ENCODE assay signal across 22 cellular contexts in genomic region chr6:127748290-127748689, GRCh38.
A peak's percentile ranks its signal among the peaks of the same experiment; 100 is the strongest.
DNase-seq lines count a peak whose midpoint lies in the region; ATAC-seq and TF ChIP-seq lines count a peak whose summit lies in the region.
"Had no signal": no experiment of that assay in that cellular context is flagged by ENCODE, and none has a peak within 500 bp of the region (broad histone marks: within the 10 kb centered on the region; RNA-seq: fewer than 3 reads in every experiment).

No MANE protein-coding gene starts in this region.

- H4K20me1 ChIP-seq in IMR-90 (ENCODE audit: insufficient read depth, low read length) = no peaks in the 10 kb centered on the region

- H3K4me1 Mint-ChIP-seq in activated naive CD4-positive, alpha-beta T cell treated with anti-CD3 and anti-CD28 coated beads for 36 hours (ENCODE audit: low read depth) = peaks cover 61% of the 10 kb centered on the region
- H3K4me1 Mint-ChIP-seq in activated naive CD8-positive, alpha-beta T cell treated with anti-CD3 and anti-CD28 coated beads, Interleukin-2, amount 10 ng/mL, durations not matched to agents 7 days and 5 days = peaks cover 35% of the 10 kb centered on the region
- H3K4me1 Mint-ChIP-seq in endodermal cell = no peaks in the 10 kb centered on the region

- no peaks in the 10 kb centered on the region for H3K9me3 ChIP-seq in IMR-90 (ENCODE audit: control insufficient read depth, insufficient read depth, low read length)
- no peaks in the 10 kb centered on the region for H3K9me3 ChIP-seq in A673 (ENCODE audit: low read depth, low read length, poor library complexity, severe bottlenecking)
- H3K9me3 ChIP-seq in endodermal cell (ENCODE audit: control insufficient read depth, low read length) = no peaks in the 10 kb centered on the region
- H3K9me3 ChIP-seq: Peyer's patch, upper lobe of right lung had no signal

- no peak for TF ChIP-seq POLR2A in IMR-90 (IDR thresholded peaks at IDR 0.05; ENCODE audit: low read depth, low read length)

- peak overlapping the region in 1 of 2 experiments; percentile 6; a peak in 2 of 4 replicates for H4K8ac ChIP-seq in IMR-90 (ENCODE audit: low read depth in 2 of 2, low read length in 2 of 2)

- H3K4me3 Mint-ChIP-seq in activated naive CD4-positive, alpha-beta T cell treated with anti-CD3 and anti-CD28 coated beads for 36 hours = peak overlapping the region; percentile 62
- H3K4me3 Mint-ChIP-seq in activated naive CD8-positive, alpha-beta T cell treated with anti-CD3 and anti-CD28 coated beads, Interleukin-2, amount 10 ng/mL, durations not matched to agents 7 days and 5 days = no peak overlapping the region
- no peak overlapping the region for H3K4me3 Mint-ChIP-seq in endodermal cell
- H3K4me3 Mint-ChIP-seq: activated T-helper 1 cell treated with anti-CD3 and anti-CD28 coated beads, Interleukin-12 subunit alpha, Interleukin-12 subunit beta, Interleukin-2, Interleukin-4 antibody, amounts not matched to agents 30 ng/mL and 10 ng/mL and 1 ng/mL, durations not matched to agents 14 hours and 24 hours and 36 hours had no signal

- no peaks in the 10 kb centered on the region for H3K9me1 ChIP-seq in IMR-90 (ENCODE audit: insufficient read depth, low read length)

- CTCF ChIA-PET in activated naive CD4-positive, alpha-beta T cell treated with anti-CD3 and anti-CD28 coated beads for 36 hours (lab: Charles Lee) = no interaction called here
- CTCF ChIA-PET in IMR-90 (lab: Yijun Ruan, JAX) (no interaction called here), A673 (lab: Charles Lee) (no interaction called here)

- no peak overlapping the region for H2AFZ ChIP-seq in IMR-90 (replicated peaks; ENCODE audit: low read length, poor library complexity)

- H3K4me2 ChIP-seq in IMR-90 (ENCODE audit: low read depth, low read length) = no peak overlapping the region

- WGBS in IMR-90 (ENCODE audit: extremely low coverage in 2 of 2, insufficient read length in 1 of 2), 2 experiments = no CpG with 5 or more reads among the region's 2 CpGs
- WGBS in endodermal cell (ENCODE audit: insufficient coverage in 1 of 2, insufficient read length in 1 of 2), 2 experiments = 81% methylated on average over 2 of the region's 2 CpGs; no CpG with 5 or more reads in 1 of the 2 experiments

- POLR2A ChIA-PET in IMR-90 (lab: Charles Lee; ENCODE audit: unreplicated experiment) = interaction anchor here (0.6 kb wide), 1 partner anchor 86 kb away, joined by 4 read pairs; no protein-coding TSS in a partner anchor
- POLR2A ChIA-PET in activated naive CD8-positive, alpha-beta T cell treated with anti-CD3 and anti-CD28 coated beads, Interleukin-2, amount 10 ng/mL, durations not matched to agents 7 days and 5 days (lab: Charles Lee) = no interaction called here
- POLR2A ChIA-PET in A673 (lab: Charles Lee; ENCODE audit: low non-redundant PET) = no interaction called here

- H3K27ac Mint-ChIP-seq in activated naive CD4-positive, alpha-beta T cell treated with anti-CD3 and anti-CD28 coated beads for 36 hours = peak overlapping the region; percentile 83
- peak overlapping the region; percentile 35 for H3K27ac Mint-ChIP-seq in activated naive CD8-positive, alpha-beta T cell treated with anti-CD3 and anti-CD28 coated beads, Interleukin-2, amount 10 ng/mL, durations not matched to agents 7 days and 5 days
- no peak overlapping the region for H3K27ac Mint-ChIP-seq in endodermal cell
- H3K27ac Mint-ChIP-seq: activated T-helper 1 cell treated with anti-CD3 and anti-CD28 coated beads, Interleukin-12 subunit alpha, Interleukin-12 subunit beta, Interleukin-2, Interleukin-4 antibody, amounts not matched to agents 30 ng/mL and 10 ng/mL and 1 ng/mL, durations not matched to agents 14 hours and 24 hours and 36 hours had no signal

- H3K4me3 ChIP-seq in IMR-90 (ENCODE audit: insufficient read depth, low read depth, low read length) = no peak overlapping the region
- H3K4me3 ChIP-seq in A673 (ENCODE audit: low read depth, low read length, poor library complexity, severe bottlenecking) = no peak overlapping the region
- no peak overlapping the region for H3K4me3 ChIP-seq in endodermal cell (ENCODE audit: low read length)
- H3K4me3 ChIP-seq: heart left ventricle, Peyer's patch, SK-N-MC, upper lobe of right lung had no signal

- 0 out of 2 replicates have a peak overlapping the region, but pooled peaks have one; percentile 5 for H3K14ac ChIP-seq in IMR-90 (replicated peaks; ENCODE audit: low read depth, low read length)

- intact Hi-C loops in activated naive CD4-positive, alpha-beta T cell treated with anti-CD3 and anti-CD28 coated beads for 36 hours (cut with micrococcal nuclease) = loop anchor here (1.0 kb wide), 2 partner anchors 30 to 36 kb away; no protein-coding TSS in a partner anchor
- intact Hi-C loops in IMR-90 (cut with micrococcal nuclease) = no loop called here
- intact Hi-C loops in A673 (cut with micrococcal nuclease; ENCODE audit: unreplicated experiment) = no loop called here
- intact Hi-C loops in posterior vena cava (cut with DNase I) = no loop called here

- H3K27ac ChIP-seq in IMR-90 (ENCODE audit: insufficient read depth, low read length) = no peak overlapping the region
- no peak overlapping the region for H3K27ac ChIP-seq in A673 (ENCODE audit: low read depth, low read length, poor library complexity, severe bottlenecking)
- H3K27ac ChIP-seq in endodermal cell (ENCODE audit: low read depth, low read length) = no peak overlapping the region
- H3K27ac ChIP-seq: heart left ventricle, Peyer's patch, SK-N-MC, upper lobe of right lung had no signal

- H3K9ac ChIP-seq in IMR-90 (ENCODE audit: low read depth, low read length) (no peak overlapping the region), endodermal cell (ENCODE audit: extremely low read depth, low read length, poor library complexity, severe bottlenecking) (no peak overlapping the region)

- peak overlapping the region; percentile 35; the same call in 1 of the 2 replicates for H4K5ac ChIP-seq in IMR-90 (ENCODE audit: low read depth, low read length)

- dilution Hi-C loops in IMR-90 (cut with HindIII; ENCODE audit: low sequenced_read_pairs, unreplicated experiment) = no loop called here

- in situ Hi-C loops in IMR-90 (cut with MboI; ENCODE audit: low sequenced_read_pairs) = no loop called here

- no peak overlapping the region for H3K23ac ChIP-seq in IMR-90 (ENCODE audit: low read depth, low read length)

- H3K79me1 ChIP-seq in IMR-90 (ENCODE audit: low read depth in 1 of 2, low read length in 2 of 2) = no peaks in the 10 kb centered on the region

- H2BK15ac ChIP-seq in IMR-90 (ENCODE audit: low read depth, low read length) = peak overlapping the region; percentile 62; the same call in 1 of the 3 replicates

- H3K4ac ChIP-seq in IMR-90 (ENCODE audit: low read depth, low read length) = peak overlapping the region; percentile 6; the same call in 1 of the 2 replicates

- H4K91ac ChIP-seq in IMR-90 (ENCODE audit: insufficient read depth, low read depth, low read length) = peak overlapping the region; percentile 23; the same call in 1 of the 2 replicates

- H2BK20ac ChIP-seq in IMR-90 (ENCODE audit: low read depth, low read length) = peak overlapping the region; percentile 41; the same call in 1 of the 2 replicates

- no peaks in the 10 kb centered on the region for H3K36me3 Mint-ChIP-seq in activated naive CD4-positive, alpha-beta T cell treated with anti-CD3 and anti-CD28 coated beads for 36 hours (ENCODE audit: low read depth)
- H3K36me3 Mint-ChIP-seq in activated naive CD8-positive, alpha-beta T cell treated with anti-CD3 and anti-CD28 coated beads, Interleukin-2, amount 10 ng/mL, durations not matched to agents 7 days and 5 days = peaks cover 32% of the 10 kb centered on the region
- no peaks in the 10 kb centered on the region for H3K36me3 Mint-ChIP-seq in endodermal cell (ENCODE audit: low read depth)

- TF ChIP-seq CTCF in IMR-90 (conservative IDR thresholded peaks at IDR 0.05; ENCODE audit: low read depth, low read length) = no peak
- TF ChIP-seq CTCF in A673 (conservative IDR thresholded peaks at IDR 0.05; ENCODE audit: low read depth, low read length) = no peak
- no peak for TF ChIP-seq CTCF in omental fat pad (IDR thresholded peaks at IDR 0.05)
- no peak for TF ChIP-seq CTCF in endodermal cell (conservative IDR thresholded peaks at IDR 0.05)

- H2BK5ac ChIP-seq in IMR-90 (ENCODE audit: low read depth, low read length, poor library complexity, severe bottlenecking) = no peak overlapping the region

- ATAC-seq in IMR-90 (ENCODE audit: low read depth) = no peak
- peak; percentile 47 for ATAC-seq in activated naive CD8-positive, alpha-beta T cell treated with anti-CD3 and anti-CD28 coated beads, Interleukin-2, amount 10 ng/mL, durations not matched to agents 7 days and 5 days (ENCODE audit: low read depth)
- no peak for ATAC-seq in omental fat pad (ENCODE audit: low FRiP score)
- ATAC-seq: HCT116, heart left ventricle, sciatic nerve, upper lobe of right lung had no signal

- H3K9me3 Mint-ChIP-seq in activated naive CD4-positive, alpha-beta T cell treated with anti-CD3 and anti-CD28 coated beads for 36 hours = no peaks in the 10 kb centered on the region
- no peaks in the 10 kb centered on the region for H3K9me3 Mint-ChIP-seq in activated naive CD8-positive, alpha-beta T cell treated with anti-CD3 and anti-CD28 coated beads, Interleukin-2, amount 10 ng/mL, durations not matched to agents 7 days and 5 days
- no peaks in the 10 kb centered on the region for H3K9me3 Mint-ChIP-seq in endodermal cell
- H3K9me3 Mint-ChIP-seq: activated T-helper 1 cell treated with anti-CD3 and anti-CD28 coated beads, Interleukin-12 subunit alpha, Interleukin-12 subunit beta, Interleukin-2, Interleukin-4 antibody, amounts not matched to agents 30 ng/mL and 10 ng/mL and 1 ng/mL, durations not matched to agents 14 hours and 24 hours and 36 hours had no signal

- TF ChIP-seq RAD21 in IMR-90 (IDR thresholded peaks at IDR 0.05; ENCODE audit: low read length) = no peak

- no peaks in the 10 kb centered on the region for H3K4me1 ChIP-seq in IMR-90 (ENCODE audit: control insufficient read depth, insufficient read depth, low read length)
- H3K4me1 ChIP-seq in A673 (ENCODE audit: insufficient read depth, low read length, poor library complexity, severe bottlenecking) = no peaks in the 10 kb centered on the region
- no peaks in the 10 kb centered on the region for H3K4me1 ChIP-seq in endodermal cell (ENCODE audit: control insufficient read depth, insufficient read depth, low read length)
- H3K4me1 ChIP-seq: heart left ventricle, Peyer's patch, upper lobe of right lung had no signal

- no peak for DNase-seq in activated naive CD4-positive, alpha-beta T cell treated with anti-CD3 and anti-CD28 coated beads for 36 hours
- no peak for DNase-seq in activated naive CD4-positive, alpha-beta T cell treated with anti-CD3 and anti-CD28 coated beads, Interleukin-2, amount 50 U/mL, for 16 hours
- DNase-seq in IMR-90 (no peak), A673 (ENCODE audit: low spot score) (no peak), omental fat pad (ENCODE audit: low spot score) (no peak), posterior vena cava (ENCODE audit: low spot score) (no peak), endodermal cell (no peak)
- no peak for DNase-seq in activated naive CD8-positive, alpha-beta T cell treated with anti-CD3 and anti-CD28 coated beads, Interleukin-2, amount 10 ng/mL, durations not matched to agents 7 days and 5 days
- DNase-seq: COR-L47; effector memory CD4-positive, alpha-beta T cell; heart left ventricle; Kasumi-1; NCI-H1105; NCI-H2171; Peyer's patch; stimulated activated naive CD4-positive, alpha-beta T cell; T1000; upper lobe of right lung had no signal

- H3K36me3 ChIP-seq in IMR-90 (ENCODE audit: control insufficient read depth, insufficient read depth, low read length) = no peaks in the 10 kb centered on the region
- no peaks in the 10 kb centered on the region for H3K36me3 ChIP-seq in A673 (ENCODE audit: insufficient read depth, low read length, poor library complexity, severe bottlenecking)
- H3K36me3 ChIP-seq in endodermal cell (ENCODE audit: control insufficient read depth, insufficient read depth, low read length) = no peaks in the 10 kb centered on the region
- H3K36me3 ChIP-seq: heart left ventricle, Peyer's patch, upper lobe of right lung had no signal

- no peak overlapping the region for H3K56ac ChIP-seq in IMR-90 (ENCODE audit: extremely low read depth, insufficient read depth, low read length)

- no peaks in the 10 kb centered on the region for H3K27me3 ChIP-seq in IMR-90 (ENCODE audit: control insufficient read depth, insufficient read depth, low read length)
- H3K27me3 ChIP-seq in A673 (replicated peaks; ENCODE audit: insufficient read depth, low read depth, low read length, poor library complexity) = no peaks in the 10 kb centered on the region
- H3K27me3 ChIP-seq in endodermal cell (ENCODE audit: control insufficient read depth, insufficient read depth, low read length, poor library complexity, severe bottlenecking) = no peaks in the 10 kb centered on the region
- H3K27me3 ChIP-seq: heart left ventricle, Peyer's patch, upper lobe of right lung had no signal

- H2BK120ac ChIP-seq in IMR-90 (ENCODE audit: low read depth, low read length) = peak overlapping the region; percentile 58

- peak overlapping the region; percentile 82; the same call in 1 of the 2 replicates for H3K18ac ChIP-seq in IMR-90 (ENCODE audit: low read depth, low read length)

- H2AK5ac ChIP-seq in IMR-90 (ENCODE audit: low read depth, low read length) = no peak overlapping the region

- no peak overlapping the region for H2AK9ac ChIP-seq in IMR-90 (replicated peaks; ENCODE audit: low read depth, low read length, poor library complexity)

- no peaks in the 10 kb centered on the region for H3K27me3 Mint-ChIP-seq in activated naive CD4-positive, alpha-beta T cell treated with anti-CD3 and anti-CD28 coated beads for 36 hours (ENCODE audit: low read depth)
- H3K27me3 Mint-ChIP-seq in activated naive CD8-positive, alpha-beta T cell treated with anti-CD3 and anti-CD28 coated beads, Interleukin-2, amount 10 ng/mL, durations not matched to agents 7 days and 5 days = no peaks in the 10 kb centered on the region
- H3K27me3 Mint-ChIP-seq in endodermal cell (ENCODE audit: insufficient read depth) = no peaks in the 10 kb centered on the region

- BruUV-seq in IMR-90 (replicated peaks; lab: Mats Ljungman, UMichigan) (no TSS peak), A673 (replicated peaks; lab: Mats Ljungman, UMichigan) (no TSS peak)
